ENCODE assay signal across 23 cellular contexts in genomic region chr7:84368122-84368521, GRCh38.
"Had no signal": no experiment of that assay in that cellular context is flagged by ENCODE, and none has a peak within 500 bp of the region (broad histone marks: within the 10 kb centered on the region; RNA-seq: fewer than 3 reads in every experiment).

No MANE protein-coding gene starts in this region.

- ATAC-seq: Panc1, PC-3, Right ventricle myocardium inferior, SK-N-SH treated with all-trans-retinoic acid at 6 μM for 48 hours, T-helper 17 cell had no signal

- DNase-seq: KBM-7; MV-4-11; NCI-H1048; NCI-H1105; NCI-H146; NCI-H1694 treated with DMSO at 0.1 percent for 48 hours; NCI-H1930; NCI-H2081; NCI-H2107; NCI-H226; NCI-H446; NCI-H510A; NCI-H524 treated with DMSO at 0.1 percent for 48 hours; NCI-H748 treated with DMSO at 0.1 percent for 48 hours; NK-92 treated with Interleukin-12 subunit alpha and Interleukin-12 subunit beta, amount 100 ng/mL, for 24 hours; PC-3; SHP77 treated with DMSO at 0.1 percent for 48 hours; SJCRH30; T-helper 1 cell; T-helper 17 cell had no signal
